In the genomic region with DNA sequence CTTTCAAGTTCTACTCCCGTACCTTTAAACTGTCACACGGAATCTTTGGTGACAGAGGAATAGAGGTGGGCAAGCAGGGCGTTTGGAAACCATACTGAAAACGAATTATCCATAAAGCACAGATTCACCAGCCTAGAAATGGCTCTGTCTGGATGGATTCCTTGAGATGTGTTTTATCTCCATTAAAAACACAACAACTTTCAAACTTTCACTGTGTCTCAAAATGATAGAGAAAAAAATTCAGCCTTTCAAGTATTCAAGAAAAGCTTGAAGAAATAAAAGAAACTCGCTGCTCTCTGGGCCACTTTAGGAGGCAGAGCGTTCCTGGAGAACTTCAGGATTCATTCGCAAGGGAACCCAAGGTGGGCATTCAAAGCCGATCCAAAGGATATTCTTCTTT, we compare ENCODE assay signal across 10 cellular contexts. TPM values are rescaled to one million over a fixed set of nuclear protein-coding genes. Genes with fewer than 3 reads are reported as not detected.
A peak's percentile ranks its signal among the peaks of the same experiment; 100 is the strongest.
DNase-seq lines count a peak whose midpoint lies in the region; ATAC-seq and TF ChIP-seq lines count a peak whose summit lies in the region.
"Had no signal": no experiment of that assay in that cellular context is flagged by ENCODE, and none has a peak within 500 bp of the region (broad histone marks: within the 10 kb centered on the region; RNA-seq: fewer than 3 reads in every experiment).

No MANE protein-coding gene starts in this region.

- intact Hi-C loops in esophagus squamous epithelium (cut with DNase I): no loop called here

- DNase-seq in WERI-Rb-1: no peak
- DNase-seq in fibroblast of peridontal ligament (ENCODE audit: extremely low read depth): peak; percentile 12
- DNase-seq in osteocyte (ENCODE audit: extremely low spot score, unreplicated experiment): no peak
- no peak for DNase-seq in esophagus squamous epithelium (lab: John Stamatoyannopoulos, UW)
- no peak for DNase-seq in NCI-H146 (lab: John Stamatoyannopoulos, UW)
- DNase-seq: activated naive CD4-positive, alpha-beta T cell; effector memory CD8-positive, alpha-beta T cell; NCI-H1048 had no signal

- H3K9me3 Mint-ChIP-seq in osteocyte (ENCODE audit: unreplicated experiment): no peaks in the 10 kb centered on the region
- H3K9me3 Mint-ChIP-seq: effector memory CD8-positive, alpha-beta T cell had no signal

- peak overlapping the region; percentile 60 for H3K4me3 Mint-ChIP-seq in osteocyte (ENCODE audit: unreplicated experiment)

- no peaks in the 10 kb centered on the region for H3K9me3 ChIP-seq in ES-I3 (ENCODE audit: control insufficient read depth, insufficient read depth, low read length)
- no peaks in the 10 kb centered on the region for H3K9me3 ChIP-seq in WERI-Rb-1 (ENCODE audit: severe bottlenecking)
- H3K9me3 ChIP-seq in esophagus squamous epithelium: no peaks in the 10 kb centered on the region

- H3K27me3 ChIP-seq in WERI-Rb-1 (ENCODE audit: insufficient read depth, low read depth, severe bottlenecking): no peaks in the 10 kb centered on the region
- H3K27me3 ChIP-seq in esophagus squamous epithelium: peaks cover 0 to 67% (median 0%) of the 10 kb centered on the region in 4 donors

- peaks cover 1% of the 10 kb centered on the region for H3K36me3 Mint-ChIP-seq in osteocyte (ENCODE audit: unreplicated experiment)

- no peak for TF ChIP-seq POLR2A in esophagus squamous epithelium (IDR thresholded peaks at IDR 0.05)

- peak overlapping the region; percentile 55 for H3K9ac ChIP-seq in ES-I3 (ENCODE audit: low read depth, low read length)

- peak overlapping the region; percentile 45 for H3K4me3 ChIP-seq in WERI-Rb-1 (ENCODE audit: low read depth, low read length)
- H3K4me3 ChIP-seq in esophagus squamous epithelium: peak overlapping the region in 2 of 4 donors; percentile 16 to 60

- TF ChIP-seq CTCF in WERI-Rb-1 (IDR thresholded peaks at IDR 0.05; ENCODE audit: low read depth, low read length): no peak
- TF ChIP-seq CTCF in osteocyte (IDR thresholded peaks at IDR 0.05): no peak
- TF ChIP-seq CTCF in esophagus squamous epithelium (IDR thresholded peaks at IDR 0.05): no peak

- H3K27me3 Mint-ChIP-seq in osteocyte (ENCODE audit: unreplicated experiment): peaks cover 76% of the 10 kb centered on the region

- H3K27ac ChIP-seq in WERI-Rb-1: no peak overlapping the region
- H3K27ac ChIP-seq in esophagus squamous epithelium: no peak overlapping the region

- peaks cover 4% of the 10 kb centered on the region for H3K4me1 Mint-ChIP-seq in osteocyte (ENCODE audit: unreplicated experiment)

- H3K27ac Mint-ChIP-seq in osteocyte (ENCODE audit: unreplicated experiment): no peak overlapping the region
- H3K27ac Mint-ChIP-seq: effector memory CD8-positive, alpha-beta T cell had no signal

- H3K36me3 ChIP-seq in ES-I3 (ENCODE audit: insufficient read depth, low read length) (no peaks in the 10 kb centered on the region), WERI-Rb-1 (no peaks in the 10 kb centered on the region), esophagus squamous epithelium (no peaks in the 10 kb centered on the region)

- H3K4me1 ChIP-seq in ES-I3 (ENCODE audit: insufficient read depth, low read length): no peaks in the 10 kb centered on the region; the same call in 1 of the 2 replicates
- peaks cover 0 to 10% (median 0%) of the 10 kb centered on the region in 3 donors for H3K4me1 ChIP-seq in esophagus squamous epithelium

- WGBS in esophagus squamous epithelium, 2 donors: 46 to 55% methylated on average over 8 of the region's 8 CpGs

- no peak for ATAC-seq in GM21390 (IDR thresholded peaks at IDR 0.05; ENCODE audit: unreplicated experiment)
- ATAC-seq: effector memory CD8-positive, alpha-beta T cell had no signal

RNA-seq across cellular contexts. Expression of a gene that starts 0.6 kb away (rescaled TPM):
- total RNA-seq in osteocyte (1.4 and 1.5 TPM in 2 replicates), esophagus squamous epithelium (1 to 10 TPM in 3 of 4 donors, under 1 TPM in 1; 0.44 to 4.7 (median 1.7) TPM)

RNA-seq across cellular contexts. Expression of a gene that starts 43.5 kb away (rescaled TPM):
- total RNA-seq in osteocyte: 12.7 and 14.2 TPM in 2 replicates
- 10 to 100 TPM in 3 of 4 donors, 1 to 10 TPM in 1; 6.5 to 15.8 (median 12.3) TPM for total RNA-seq in esophagus squamous epithelium
